In the genomic region with DNA sequence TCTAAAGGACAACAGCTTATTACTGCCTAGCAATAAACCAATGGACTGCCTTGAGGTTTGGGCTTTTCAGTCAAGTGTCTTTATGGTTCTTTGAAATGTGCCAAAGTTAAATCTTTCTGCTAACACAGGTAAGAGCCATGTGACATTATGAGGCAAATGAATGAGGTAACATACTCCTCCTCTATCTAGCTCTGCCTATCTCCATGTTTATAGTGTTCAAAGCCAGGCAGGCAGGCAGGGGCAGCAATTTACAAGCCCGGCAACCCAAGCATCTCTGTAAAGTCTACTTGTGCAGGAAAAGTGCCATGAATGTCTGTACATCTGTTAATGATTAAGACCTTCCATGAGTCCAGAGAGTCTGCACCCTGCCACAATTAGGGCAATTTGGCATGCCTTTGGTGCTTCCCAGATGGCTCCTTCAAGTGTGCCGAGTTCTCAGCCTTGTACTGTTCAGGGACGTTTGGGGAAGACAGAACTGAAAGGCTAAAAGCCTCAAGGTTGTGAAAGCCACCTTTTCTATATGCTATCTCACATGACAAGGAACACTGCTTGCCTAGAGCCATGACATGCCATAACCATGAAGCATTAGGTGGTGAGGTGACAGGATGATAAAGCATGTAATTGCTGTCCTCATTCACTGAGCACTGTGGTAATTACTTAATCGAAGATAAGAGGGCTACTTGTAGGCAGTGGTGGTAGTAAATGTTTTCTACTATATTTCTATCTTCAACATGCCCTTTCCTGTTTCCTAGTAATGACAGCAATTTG, we compare ENCODE assay signal across 17 cellular contexts. TPM values are rescaled to one million over a fixed set of nuclear protein-coding genes. Genes with fewer than 3 reads are reported as not detected.
DNase-seq lines count a peak whose midpoint lies in the region; ATAC-seq, FAIRE-seq and TF ChIP-seq lines count a peak whose summit lies in the region.
"Had no signal": no experiment of that assay in that cellular context is flagged by ENCODE, and none has a peak within 500 bp of the region (broad histone marks: within the 10 kb centered on the region; RNA-seq: fewer than 3 reads in every experiment).

No MANE protein-coding gene starts in this region.

- H3K79me2 ChIP-seq in HepG2 (ENCODE audit: insufficient read depth, low read length): no peaks in the 10 kb centered on the region

- CTCF ChIA-PET in HepG2 (lab: Yijun Ruan, JAX; ENCODE audit: low intra/inter-chr PET ratio, low total read pairs): no interaction called here

- H3K27ac ChIP-seq in right lobe of liver: no peak overlapping the region
- H3K27ac ChIP-seq in HepG2 (ENCODE audit: extremely low read length, insufficient read depth, low read length): no peak overlapping the region
- H3K27ac ChIP-seq: ovary, spleen, uterus had no signal

- peak; percentile 36 to 80 (median 46) for ATAC-seq in right lobe of liver
- no peak; the same call in 2 of the 3 replicates for ATAC-seq in HepG2
- ATAC-seq: HCT116 had no signal

- no peak for TF ChIP-seq RAD21 in HepG2 (CRISPR knock-in tag; IDR thresholded peaks at IDR 0.05)

- TF ChIP-seq EP300 in HepG2 (IDR thresholded peaks at IDR 0.05; ENCODE audit: low read depth in 2 of 2, low read length in 2 of 2): no peak
- TF ChIP-seq EP300 in HepG2 (CRISPR knock-in tag; IDR thresholded peaks at IDR 0.05; ENCODE audit: borderline replicate concordance): no peak

- FAIRE-seq in HepG2 (lab: Jason Lieb, UNC): no peak
- FAIRE-seq: D721Med, TTC549 had no signal

- in situ Hi-C loops in HepG2 (cut with HindIII; ENCODE audit: extremely low pct_ligation_motif_present, low pct_unique_long_range_greater_than_20kb): no loop called here

- peaks cover 0 to 23% (median 0%) of the 10 kb centered on the region in 4 donors for H3K4me1 ChIP-seq in right lobe of liver
- H3K4me1 ChIP-seq in HepG2 (ENCODE audit: insufficient read depth, low read length): no peaks in the 10 kb centered on the region
- H3K4me1 ChIP-seq: spleen, uterus had no signal

- no peak for DNase-seq in right lobe of liver
- DNase-seq in HepG2 (ENCODE audit: low spot score): no peak
- DNase-seq in amniotic epithelial cell (ENCODE audit: low read depth): peak; percentile 29
- peak; percentile 5 for DNase-seq in kidney glomerular epithelial cell (lab: John Stamatoyannopoulos, UW)
- DNase-seq in stimulated activated CD4-positive, alpha-beta T cell treated with anti-CD3 and anti-CD28 coated beads, Interleukin-4, amount 100 ng/mL, for 4 hours: no peak
- DNase-seq in posterior vena cava (ENCODE audit: low spot score): no peak
- DNase-seq in SHP77 (lab: John Stamatoyannopoulos, UW): no peak
- no peak for DNase-seq in activated CD4-positive, alpha-beta T cell treated with anti-CD3 and anti-CD28 coated beads for 1 hour
- DNase-seq: activated T-cell treated with anti-CD3 and anti-CD28 coated beads, Interleukin-2, amount 50 U/mL, for 24 hours; AML-193; effector memory CD4-positive, alpha-beta T cell; ovary; spleen; uterus had no signal

- no peaks in the 10 kb centered on the region for H4K20me1 ChIP-seq in HepG2 (ENCODE audit: insufficient read depth, low read length)

- no peaks in the 10 kb centered on the region for H3K27me3 ChIP-seq in right lobe of liver
- H3K27me3 ChIP-seq in HepG2 (ENCODE audit: control insufficient read depth in 1 of 2, insufficient read depth in 2 of 2, low read length in 2 of 2): no peaks in the 10 kb centered on the region
- H3K27me3 ChIP-seq: ovary, spleen, uterus had no signal

- H3K4me3 ChIP-seq in right lobe of liver: no peak overlapping the region
- H3K4me3 ChIP-seq in HepG2 (replicated peaks in 1 of 3; ENCODE audit: insufficient read depth in 1 of 3, low read depth in 2 of 3, low read length in 3 of 3): no peak overlapping the region
- H3K4me3 ChIP-seq: ovary, spleen, uterus had no signal

- intact Hi-C loops in right lobe of liver (cut with DNase I): no loop called here
- intact Hi-C loops in HepG2 (cut with micrococcal nuclease; ENCODE audit: unreplicated experiment): no loop called here
- intact Hi-C loops in posterior vena cava (cut with DNase I): no loop called here

- 47% methylated on average over 4 of the region's 4 CpGs for WGBS in right lobe of liver (ENCODE audit: insufficient coverage, low coverage, low lambda C conversion rate, missing lambda C conversion rate)
- 0% methylated on average over 4 of the region's 4 CpGs for WGBS in HepG2 (ENCODE audit: low lambda C conversion rate)

- H2AFZ ChIP-seq in HepG2 (ENCODE audit: low read length): no peak overlapping the region

- no peaks in the 10 kb centered on the region for H3K36me3 ChIP-seq in right lobe of liver
- H3K36me3 ChIP-seq in HepG2 (replicated peaks in 1 of 2; ENCODE audit: control insufficient read depth in 1 of 2, insufficient read depth in 2 of 2, low read length in 2 of 2): no peaks in the 10 kb centered on the region
- H3K36me3 ChIP-seq: ovary, spleen, uterus had no signal

- H3K4me2 ChIP-seq in HepG2 (ENCODE audit: low read depth, low read length): no peak overlapping the region

- no peak overlapping the region for H3K9ac ChIP-seq in HepG2 (ENCODE audit: insufficient read depth, low read depth, low read length)

- TF ChIP-seq CTCF in right lobe of liver (IDR thresholded peaks at IDR 0.05) (no peak), HepG2 (CRISPR knock-in tag; IDR thresholded peaks at IDR 0.05) (no peak)

- POLR2A ChIA-PET in HepG2 (lab: Yijun Ruan, JAX): interaction anchor here (1.0 kb wide), 1 partner anchor 41 kb away, joined by 3 read pairs; the partner anchor contains the start of gene EIF1B

- BruUV-seq in HepG2 (replicated peaks; lab: Mats Ljungman, UMichigan): no TSS peak

- no peak for TF ChIP-seq POLR2A in right lobe of liver (IDR thresholded peaks at IDR 0.05)
- no peak for TF ChIP-seq POLR2A in HepG2 (IDR thresholded peaks at IDR 0.05; ENCODE audit: insufficient read depth in 1 of 2, low read depth in 2 of 2, low read length in 2 of 2)

- H3K9me3 ChIP-seq in right lobe of liver: no peaks in the 10 kb centered on the region
- H3K9me3 ChIP-seq in HepG2 (ENCODE audit: low read length): no peaks in the 10 kb centered on the region
- H3K9me3 ChIP-seq: ovary, spleen, uterus had no signal

TF ChIP-seq in HepG2, 621 proteins besides CTCF, POLR2A, EP300 and RAD21 (continues in another document):
- no peak for TF ChIP-seq PAF1 (CRISPR knock-in tag; IDR thresholded peaks at IDR 0.05)
- no peak for TF ChIP-seq SNAPC2 (CRISPR knock-in tag; IDR thresholded peaks at IDR 0.05)
- TF ChIP-seq, protein P1, sequence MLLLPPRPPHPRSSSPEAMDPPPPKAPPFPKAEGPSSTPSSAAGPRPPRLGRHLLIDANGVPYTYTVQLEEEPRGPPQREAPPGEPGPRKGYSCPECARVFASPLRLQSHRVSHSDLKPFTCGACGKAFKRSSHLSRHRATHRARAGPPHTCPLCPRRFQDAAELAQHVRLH (CRISPR knock-in tag; IDR thresholded peaks at IDR 0.05; ENCODE audit: borderline replicate concordance, low read depth): no peak
- no peak for TF ChIP-seq KLF12 (CRISPR knock-in tag; IDR thresholded peaks at IDR 0.05; ENCODE audit: borderline replicate concordance)
- no peak for TF ChIP-seq RCOR2 (CRISPR knock-in tag; IDR thresholded peaks at IDR 0.05)
- no peak for TF ChIP-seq NR2F2 (IDR thresholded peaks at IDR 0.05; ENCODE audit: borderline replicate concordance, low read depth)
- no peak for TF ChIP-seq SPEN (CRISPR knock-in tag; IDR thresholded peaks at IDR 0.05; ENCODE audit: low read depth)
- TF ChIP-seq HOXA5 (CRISPR knock-in tag; IDR thresholded peaks at IDR 0.05): no peak
- no peak for TF ChIP-seq STAT6 (CRISPR knock-in tag; IDR thresholded peaks at IDR 0.05; ENCODE audit: borderline replicate concordance)

RNA-seq across cellular contexts. Expression of gene EIF1B, which starts 41.4 kb away (rescaled TPM):
- total RNA-seq in right lobe of liver (10 to 100 TPM; 11.1 to 26.2 (median 20.5) TPM), HepG2 (2016; rRNA removed; fragmentation: Illumina TruSeq; extraction: Trizol) (12.7 and 26.6 TPM in 2 replicates), posterior vena cava (10 to 100 TPM; 47.3 to 50.9 TPM)
- 6.9 and 7.8 TPM in 2 replicates for total RNA-seq in HepG2 (2016; cell fraction: cytosol; rRNA removed; fragmentation: Illumina TruSeq; extraction: Trizol; ENCODE audit: low read depth)
- 12.7 and 26.8 TPM in 2 replicates for total RNA-seq in HepG2 (2016; cell fraction: insoluble cytoplasmic fraction; rRNA removed; fragmentation: Illumina TruSeq; extraction: Trizol)
- total RNA-seq in HepG2 (2016; cell fraction: membrane; rRNA removed; fragmentation: Illumina TruSeq; extraction: Trizol): 12.7 and 13.6 TPM in 2 replicates
- 30.8 and 31.8 TPM in 2 replicates for total RNA-seq in HepG2 (2016; cell fraction: nucleus; rRNA removed; fragmentation: Illumina TruSeq; extraction: Trizol)
- 28.0 and 29.1 TPM in 2 replicates for polyA plus RNA-seq in HepG2 (2011; rRNA removed)
- 14.0 and 18.8 TPM in 2 replicates for polyA plus RNA-seq in HepG2 (2011; cell fraction: cytosol; rRNA removed)
- polyA plus RNA-seq in HepG2 (2011; cell fraction: nucleus; rRNA removed): 23.7 and 28.7 TPM in 2 replicates
- 87.1 and 99.1 TPM in 2 replicates for polyA plus RNA-seq in HepG2 (2012)
- polyA plus RNA-seq in HepG2 (2016; cell fraction: cytosol; fragmentation: Illumina TruSeq; extraction: Trizol; ENCODE audit: low read depth): 28.7 and 30.6 TPM in 2 replicates
- 103 and 112 TPM in 2 replicates for polyA plus RNA-seq in HepG2 (2016; cell fraction: insoluble cytoplasmic fraction; fragmentation: Illumina TruSeq; extraction: Trizol; ENCODE audit: low read depth)
- polyA plus RNA-seq in HepG2 (2016; cell fraction: membrane; fragmentation: Illumina TruSeq; extraction: Trizol; ENCODE audit: low read depth): 42.0 and 42.2 TPM in 2 replicates
- 118 and 130 TPM in 2 replicates for polyA plus RNA-seq in HepG2 (2016; cell fraction: nucleus; fragmentation: Illumina TruSeq; extraction: Trizol; ENCODE audit: insufficient read depth, low read depth)
- polyA minus RNA-seq in HepG2 (2011; rRNA and poly(A)+ RNA removed; ENCODE audit: low replicate concordance): 4.3 and 4.4 TPM in 2 replicates
- 13.9 and 15.7 TPM in 2 replicates for polyA minus RNA-seq in HepG2 (2011; cell fraction: cytosol; rRNA and poly(A)+ RNA removed)
- 29.2 and 30.7 TPM in 2 replicates for polyA minus RNA-seq in HepG2 (2011; cell fraction: nucleus; rRNA and poly(A)+ RNA removed)

Comparison
In these comparisons a context has a peak if more than half of its experiments do, and no peak if none do; other contexts are left out.
1. DNase-seq: peak in amniotic epithelial cell (single experiment) and kidney glomerular epithelial cell (single experiment); none in right lobe of liver (0 of 3), HepG2 (single experiment), stimulated activated CD4-positive, alpha-beta T cell treated with anti-CD3 and anti-CD28 coated beads, Interleukin-4, amount 100 ng/mL, for 4 hours (0 of 2), posterior vena cava (single experiment), SHP77 (0 of 2) and activated CD4-positive, alpha-beta T cell treated with anti-CD3 and anti-CD28 coated beads for 1 hour (single experiment).